ENCODE assay signal across 8 cellular contexts in the genomic region with DNA sequence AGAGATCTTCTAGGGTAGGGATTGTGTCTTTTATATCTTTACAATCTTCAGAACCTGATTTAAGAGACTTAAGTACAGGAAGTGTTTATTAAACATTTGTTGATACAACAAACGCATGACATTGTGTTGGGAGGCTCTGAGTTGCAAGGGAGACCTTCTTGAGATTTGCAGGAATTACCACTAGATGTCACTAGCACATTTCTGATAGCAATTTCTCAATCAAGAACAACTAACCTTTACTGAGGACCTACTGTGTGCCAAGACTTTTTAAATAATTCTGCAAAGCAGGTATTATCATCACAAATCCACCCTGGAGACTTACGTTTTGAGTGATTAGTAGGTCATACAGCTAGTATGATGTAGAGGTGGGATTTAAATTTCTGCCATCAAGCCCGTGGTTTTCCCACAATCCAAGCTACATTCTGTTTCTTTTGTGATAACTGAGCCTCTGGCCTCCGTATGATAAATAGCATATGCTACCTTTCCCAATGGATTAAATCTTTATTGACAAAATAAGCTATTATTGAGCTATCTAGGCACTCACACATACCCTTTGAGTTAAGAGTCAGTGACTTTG.
DNase-seq lines count a peak whose midpoint lies in the region; ATAC-seq and TF ChIP-seq lines count a peak whose summit lies in the region.

No MANE protein-coding gene starts in this region.

- H3K27ac ChIP-seq in GM23248 (no peak overlapping the region), PC-9 (no peak overlapping the region)
- H3K27ac ChIP-seq in CD8-positive, alpha-beta T cell (ENCODE audit: low read depth, low read length), result no peak overlapping the region

- H3K4me1 Mint-ChIP-seq in CD8-positive, alpha-beta T cell (ENCODE audit: low read depth), result no peaks in the 10 kb centered on the region

- WGBS in GM23248 (ENCODE audit: low coverage in 1 of 2, low lambda C conversion rate in 2 of 2, missing lambda C conversion rate in 2 of 2), 2 experiments, result 14 to 16% methylated on average over 4 of the region's 4 CpGs

- H3K79me2 ChIP-seq in GM23248 (ENCODE audit: insufficient read depth) (no peaks in the 10 kb centered on the region), PC-9 (ENCODE audit: low read depth) (no peaks in the 10 kb centered on the region)

- H3K4me3 ChIP-seq in GM23248 (no peak overlapping the region), PC-9 (no peak overlapping the region)
- no peak overlapping the region for H3K4me3 ChIP-seq in CD8-positive, alpha-beta T cell (ENCODE audit: low read depth, low read length)

- H4K20me1 ChIP-seq in GM23248 (ENCODE audit: insufficient read depth) (no peaks in the 10 kb centered on the region), PC-9 (ENCODE audit: insufficient read depth) (no peaks in the 10 kb centered on the region)

- peak; percentile 64 for TF ChIP-seq CTCF in PC-9 (conservative IDR thresholded peaks at IDR 0.05)
- TF ChIP-seq CTCF in CD8-positive, alpha-beta T cell (IDR thresholded peaks at IDR 0.05), result no peak

- peaks cover 3% of the 10 kb centered on the region for H3K9me3 Mint-ChIP-seq in CD8-positive, alpha-beta T cell
- H3K9me3 Mint-ChIP-seq in activated naive CD4-positive, alpha-beta T cell treated with anti-CD3 and anti-CD28 coated beads, Interleukin-2, amount 50 U/mL, for 72 hours, result peaks cover 4 to 9% of the 10 kb centered on the region in 2 donors

- H3F3A ChIP-seq in GM23248 (ENCODE audit: insufficient read depth) (no peaks in the 10 kb centered on the region), PC-9 (ENCODE audit: insufficient read depth, low read depth) (no peaks in the 10 kb centered on the region)

- no peak overlapping the region for H3K4me3 Mint-ChIP-seq in CD8-positive, alpha-beta T cell

- H3K9me2 ChIP-seq in GM23248 (ENCODE audit: insufficient read depth), result no peaks in the 10 kb centered on the region
- no peaks in the 10 kb centered on the region for H3K9me2 ChIP-seq in PC-9 (ENCODE audit: insufficient read depth)

- no peak overlapping the region for H3K27ac Mint-ChIP-seq in CD8-positive, alpha-beta T cell
- no peak overlapping the region for H3K27ac Mint-ChIP-seq in activated naive CD4-positive, alpha-beta T cell treated with anti-CD3 and anti-CD28 coated beads, Interleukin-2, amount 50 U/mL, for 72 hours

- DNase-seq in COR-L47 (lab: John Stamatoyannopoulos, UW) (peak; percentile 33), GM23248 (peak; percentile 20), PC-9 (no peak), iPS DF 19.7 (ENCODE audit: low read depth, low spot score) (peak; percentile 50)
- no peak for DNase-seq in CD8-positive, alpha-beta T cell
- no peak for DNase-seq in activated CD4-positive, alpha-beta T cell treated with anti-CD3 and anti-CD28 coated beads, Interleukin-2, amount 50 U/mL, for 4 hours
- DNase-seq in activated naive CD4-positive, alpha-beta T cell treated with anti-CD3 and anti-CD28 coated beads, Interleukin-2, amount 50 U/mL, for 72 hours (ENCODE audit: low spot score in 2 of 2), result no peak

- CTCF ChIA-PET in PC-9 (lab: Charles Lee), result no interaction called here
- CTCF ChIA-PET in CD8-positive, alpha-beta T cell (lab: Charles Lee), result no interaction called here

- H3K4me2 ChIP-seq in GM23248 (ENCODE audit: unreplicated experiment) (no peak overlapping the region), PC-9 (no peak overlapping the region)

- no peak overlapping the region for H3K9ac ChIP-seq in GM23248

- H3K9me3 ChIP-seq in GM23248 (ENCODE audit: low read depth) (no peaks in the 10 kb centered on the region), PC-9 (ENCODE audit: insufficient read depth, low read depth) (no peaks in the 10 kb centered on the region)
- H3K9me3 ChIP-seq in CD8-positive, alpha-beta T cell (ENCODE audit: low read length), result no peaks in the 10 kb centered on the region

- H2AFZ ChIP-seq in GM23248, result no peak overlapping the region
- no peak overlapping the region for H2AFZ ChIP-seq in PC-9

- H3K4me1 ChIP-seq in GM23248 (ENCODE audit: insufficient read depth) (no peaks in the 10 kb centered on the region), PC-9 (replicated peaks; ENCODE audit: insufficient read depth) (no peaks in the 10 kb centered on the region)
- H3K4me1 ChIP-seq in CD8-positive, alpha-beta T cell (ENCODE audit: insufficient read depth, low read length), result no peaks in the 10 kb centered on the region

- no TSS peak for BruUV-seq in PC-9 (replicated peaks; lab: Mats Ljungman, UMichigan)

- POLR2A ChIA-PET in PC-9 (lab: Charles Lee; ENCODE audit: unreplicated experiment), result no interaction called here
- POLR2A ChIA-PET in CD8-positive, alpha-beta T cell (lab: Charles Lee), result no interaction called here

- H3K27me3 Mint-ChIP-seq in CD8-positive, alpha-beta T cell (ENCODE audit: low read depth), result no peaks in the 10 kb centered on the region

- H3K36me3 Mint-ChIP-seq in CD8-positive, alpha-beta T cell, result no peaks in the 10 kb centered on the region
- H3K36me3 Mint-ChIP-seq in activated naive CD4-positive, alpha-beta T cell treated with anti-CD3 and anti-CD28 coated beads, Interleukin-2, amount 50 U/mL, for 72 hours, result no peaks in the 10 kb centered on the region

- ATAC-seq in CD8-positive, alpha-beta T cell, result no peak
- no peak for ATAC-seq in activated naive CD4-positive, alpha-beta T cell treated with anti-CD3 and anti-CD28 coated beads, Interleukin-2, amount 50 U/mL, for 72 hours
- ATAC-seq in HG03439 (IDR thresholded peaks at IDR 0.05; ENCODE audit: unreplicated experiment), result no peak

- in situ Hi-C loops in GM23248 (cut with MboI), result no loop called here

- H3K36me3 ChIP-seq in GM23248 (ENCODE audit: low read depth) (no peaks in the 10 kb centered on the region), PC-9 (ENCODE audit: low read depth) (no peaks in the 10 kb centered on the region)
- H3K36me3 ChIP-seq in CD8-positive, alpha-beta T cell (ENCODE audit: insufficient read depth, low read length), result no peaks in the 10 kb centered on the region

- intact Hi-C loops in PC-9 (cut with micrococcal nuclease; ENCODE audit: unreplicated experiment), result loop anchor here (10.0 kb wide), 1 partner anchor 688 kb away; no protein-coding TSS in a partner anchor
- intact Hi-C loops in CD8-positive, alpha-beta T cell (cut with DNase I, micrococcal nuclease), result no loop called here

- H3K27me3 ChIP-seq in GM23248 (replicated peaks; ENCODE audit: insufficient read depth) (no peaks in the 10 kb centered on the region), PC-9 (ENCODE audit: insufficient read depth, low read depth) (no peaks in the 10 kb centered on the region)
- H3K27me3 ChIP-seq in CD8-positive, alpha-beta T cell (ENCODE audit: insufficient read depth, low read length), result no peaks in the 10 kb centered on the region

Comparison
In these comparisons a context has a peak if more than half of its experiments do, and no peak if none do; other contexts are left out.
1. DNase-seq: peak in COR-L47 (single experiment), GM23248 (single experiment) and iPS DF 19.7 (single experiment); none in PC-9 (0 of 2), CD8-positive, alpha-beta T cell (0 of 7), activated CD4-positive, alpha-beta T cell treated with anti-CD3 and anti-CD28 coated beads, Interleukin-2, amount 50 U/mL, for 4 hours (0 of 2) and activated naive CD4-positive, alpha-beta T cell treated with anti-CD3 and anti-CD28 coated beads, Interleukin-2, amount 50 U/mL, for 72 hours (0 of 2).